20 cellular contexts compared by ENCODE assay signal in the genomic region with DNA sequence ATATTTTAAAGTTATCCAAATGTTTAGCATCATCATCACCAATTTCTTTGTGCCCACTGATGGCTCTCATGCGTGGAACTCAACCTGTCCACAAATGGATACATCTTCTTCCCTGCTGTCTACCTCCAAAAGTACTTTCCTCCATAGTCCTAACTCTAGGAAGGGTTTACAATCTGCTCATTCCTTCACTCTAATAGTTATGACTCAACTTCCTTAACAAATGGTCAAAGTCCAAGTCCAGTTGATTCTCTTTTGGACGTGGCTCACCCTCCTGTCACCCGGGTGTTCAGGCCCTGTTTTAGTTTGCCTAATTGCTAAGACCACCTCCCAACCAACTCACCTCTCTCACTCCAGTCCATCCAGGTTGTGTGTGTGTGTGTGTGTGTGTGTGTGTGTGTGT.
DNase-seq lines count a peak whose midpoint lies in the region; FAIRE-seq and TF ChIP-seq lines count a peak whose summit lies in the region.
"Had no signal": no experiment of that assay in that cellular context is flagged by ENCODE, and none has a peak within 500 bp of the region (broad histone marks: within the 10 kb centered on the region; RNA-seq: fewer than 3 reads in every experiment).

No MANE protein-coding gene starts in this region.

- H3K9ac ChIP-seq in H9 (ENCODE audit: extremely low read depth, insufficient read length, low read length) = no peak overlapping the region

- TF ChIP-seq CTCF in H9 (conservative IDR thresholded peaks at IDR 0.05) = no peak

- no peaks in the 10 kb centered on the region for H3K9me3 ChIP-seq in H9 (ENCODE audit: control insufficient read depth, low read depth, low read length)
- H3K9me3 ChIP-seq: prostate gland, upper lobe of right lung had no signal

- no peaks in the 10 kb centered on the region for H3K27me3 Mint-ChIP-seq in H9 (ENCODE audit: low read depth)
- H3K27me3 Mint-ChIP-seq: stimulated activated naive CD8-positive, alpha-beta T cell treated with anti-CD3 and anti-CD28 coated beads, Interleukin-15, Interleukin-2, amounts not matched to agents 100 ng/mL and 50 ng/mL, for 24 hours had no signal

- no peaks in the 10 kb centered on the region for H3K79me2 ChIP-seq in H9 (ENCODE audit: insufficient read depth, low read length)

- H3K23ac ChIP-seq in H9 (ENCODE audit: insufficient read length, low read depth, low read length) = no peak overlapping the region

- H4K20me1 ChIP-seq in H9 (ENCODE audit: control insufficient read depth, insufficient read depth, insufficient read length) = no peaks in the 10 kb centered on the region

- H2AFZ ChIP-seq in H9 (ENCODE audit: low read length) = no peak overlapping the region

- H4K91ac ChIP-seq in H9 (ENCODE audit: insufficient read length, low read depth, low read length) = no peak overlapping the region

- H3K36me3 Mint-ChIP-seq in H9 (ENCODE audit: insufficient read depth in 1 of 3, low read depth in 3 of 3) = peaks cover 0 to 29% (median 16%) of the 10 kb centered on the region in 3 experiments; a peak in 4 of 7 replicates
- H3K36me3 Mint-ChIP-seq: immature natural killer cell, natural killer cell had no signal

- H3K4me2 ChIP-seq in H9 (ENCODE audit: insufficient read depth, insufficient read length, low read length) = no peak overlapping the region

- H3T11ph ChIP-seq in H9 (ENCODE audit: low read length) = no peak overlapping the region

- no peak overlapping the region for H2AK5ac ChIP-seq in H9 (ENCODE audit: insufficient read length, low read length)

- H2BK20ac ChIP-seq in H9 (ENCODE audit: low read depth, low read length, poor library complexity, severe bottlenecking) = no peak overlapping the region

- H3K23me2 ChIP-seq in H9 (ENCODE audit: insufficient read length, low read depth, low read length, poor library complexity, severe bottlenecking) = no peaks in the 10 kb centered on the region

- no peak overlapping the region for H4K8ac ChIP-seq in H9 (replicated peaks; ENCODE audit: insufficient read length, low read depth, low read length)

- H4K5ac ChIP-seq in H9 (ENCODE audit: insufficient read length, low read depth, low read length) = no peak overlapping the region

- no peak overlapping the region for H3K4ac ChIP-seq in H9 (ENCODE audit: low read depth, low read length)

- no peak overlapping the region for H3K18ac ChIP-seq in H9 (ENCODE audit: insufficient read length, low read depth, low read length)

- H2BK12ac ChIP-seq in H9 (ENCODE audit: insufficient read length, low read depth, low read length) = no peak overlapping the region

- H3K27me3 ChIP-seq in H9 (ENCODE audit: insufficient read depth, low read length) = no peaks in the 10 kb centered on the region
- H3K27me3 ChIP-seq: upper lobe of right lung had no signal

- no peak overlapping the region for H2BK120ac ChIP-seq in H9 (ENCODE audit: low read depth, low read length, poor library complexity, severe bottlenecking)

- H2BK5ac ChIP-seq in H9 (ENCODE audit: insufficient read length, low read length) = no peak overlapping the region

- H3K56ac ChIP-seq in H9 (ENCODE audit: insufficient read length, low read depth, low read length) = no peak overlapping the region

- H3K14ac ChIP-seq in H9 (ENCODE audit: insufficient read depth, low read length) = no peak overlapping the region

- H3K27ac ChIP-seq in H9 (ENCODE audit: insufficient read length, low read depth, low read length) = no peak overlapping the region
- H3K27ac ChIP-seq: prostate gland, upper lobe of right lung had no signal

- H2BK15ac ChIP-seq in H9 (ENCODE audit: low read depth, low read length) = no peak overlapping the region

- no peak overlapping the region for H3K27ac Mint-ChIP-seq in H9
- H3K27ac Mint-ChIP-seq: activated naive CD4-positive, alpha-beta T cell treated with anti-CD3 and anti-CD28 coated beads for 36 hours; natural killer cell; stimulated activated naive CD8-positive, alpha-beta T cell treated with anti-CD3 and anti-CD28 coated beads, Interleukin-15, Interleukin-2, amounts not matched to agents 100 ng/mL and 50 ng/mL, for 24 hours had no signal

- H3K4me1 Mint-ChIP-seq in H9 = no peaks in the 10 kb centered on the region
- H3K4me1 Mint-ChIP-seq: CD4-positive, alpha-beta memory T cell; immature natural killer cell; natural killer cell had no signal

- no peaks in the 10 kb centered on the region for H3K4me1 ChIP-seq in H9 (ENCODE audit: insufficient read depth, low read length)
- H3K4me1 ChIP-seq: upper lobe of right lung had no signal

- WGBS in H9 (ENCODE audit: extremely low coverage, insufficient read length, low lambda C conversion rate) = no CpG with 5 or more reads among the region's 3 CpGs

- no peaks in the 10 kb centered on the region for H3K79me1 ChIP-seq in H9 (ENCODE audit: insufficient read depth, low read depth, low read length, poor library complexity, severe bottlenecking)

- no peaks in the 10 kb centered on the region for H3K9me3 Mint-ChIP-seq in H9
- H3K9me3 Mint-ChIP-seq: activated naive CD4-positive, alpha-beta T cell treated with anti-CD3 and anti-CD28 coated beads for 36 hours; CD4-positive, alpha-beta memory T cell; immature natural killer cell; natural killer cell; stimulated activated naive CD8-positive, alpha-beta T cell treated with anti-CD3 and anti-CD28 coated beads, Interleukin-15, Interleukin-2, amounts not matched to agents 100 ng/mL and 50 ng/mL, for 24 hours had no signal

- peak; percentile 58 for DNase-seq in DMS53 (lab: John Stamatoyannopoulos, UW)
- peak; percentile 81 for DNase-seq in LoVo (ENCODE audit: low spot score)
- peak; percentile 12 for DNase-seq in dermis blood vessel endothelial cell
- peak; percentile 19 for DNase-seq in mucosa of gallbladder (ENCODE audit: low spot score)
- no peak for DNase-seq in HTR-8/SVneo (ENCODE audit: insufficient read length, low spot score)
- no peak for DNase-seq in ecto neural progenitor cell (ENCODE audit: low spot score)
- no peak for DNase-seq in NCI-H226
- no peak for DNase-seq in H9
- DNase-seq: activated CD4-positive, alpha-beta T cell treated with anti-CD3 and anti-CD28 coated beads, Interleukin-2, amount 50 U/mL, for 4 hours; activated naive CD4-positive, alpha-beta T cell treated with anti-CD3 and anti-CD28 coated beads for 36 hours; activated T-cell treated with anti-CD3 and anti-CD28 coated beads, Interleukin-2, amount 50 U/mL, for 1 hour; CD4-positive, alpha-beta memory T cell; head of caudate nucleus; immature natural killer cell; KG1; natural killer cell; NCI-H748 treated with DMSO at 0.1 percent for 48 hours; upper lobe of right lung had no signal

- no peak for FAIRE-seq in HTR-8/SVneo (lab: Jason Lieb, UNC)

- H3K4me3 Mint-ChIP-seq in H9 = no peak overlapping the region
- H3K4me3 Mint-ChIP-seq: activated naive CD4-positive, alpha-beta T cell treated with anti-CD3 and anti-CD28 coated beads for 36 hours; CD4-positive, alpha-beta memory T cell; immature natural killer cell; natural killer cell; stimulated activated naive CD8-positive, alpha-beta T cell treated with anti-CD3 and anti-CD28 coated beads, Interleukin-15, Interleukin-2, amounts not matched to agents 100 ng/mL and 50 ng/mL, for 24 hours had no signal

Comparison
In these comparisons a context has a peak if more than half of its experiments do, and no peak if none do; other contexts are left out.
1. DNase-seq: peak in DMS53 (single experiment), LoVo (single experiment), dermis blood vessel endothelial cell (single experiment) and mucosa of gallbladder (single experiment); none in HTR-8/SVneo (single experiment), ecto neural progenitor cell (single experiment), NCI-H226 (single experiment) and H9 (single experiment).